ENCODE assay signal across 15 cellular contexts in genomic region chr19:14127929-14128509, GRCh38. TPM values are rescaled to one million over a fixed set of nuclear protein-coding genes. Genes with fewer than 3 reads are reported as not detected.
A peak's percentile ranks its signal among the peaks of the same experiment; 100 is the strongest.
DNase-seq lines count a peak whose midpoint lies in the region; ATAC-seq, FAIRE-seq and TF ChIP-seq lines count a peak whose summit lies in the region.
"Had no signal": no experiment of that assay in that cellular context is flagged by ENCODE, and none has a peak within 500 bp of the region (broad histone marks: within the 10 kb centered on the region; RNA-seq: fewer than 3 reads in every experiment).

No MANE protein-coding gene starts in this region.

- H3K27me3 ChIP-seq in right atrium auricular region (no peaks in the 10 kb centered on the region), psoas muscle (ENCODE audit: insufficient read depth in 3 of 3, low read length in 2 of 3) (no peaks in the 10 kb centered on the region)
- H3K27me3 ChIP-seq: BLaER1, foreskin keratinocyte had no signal

- FAIRE-seq in GM12892 (lab: Jason Lieb, UNC), result peak; percentile 70

- DNase-seq in GM12892 (ENCODE audit: insufficient read length) (no peak), RPMI8226 (peak; percentile 42), right atrium auricular region (ENCODE audit: low spot score) (no peak), psoas muscle (peak; percentile 57 to 82), progenitor cell of endocrine pancreas (ENCODE audit: low spot score, unreplicated experiment) (no peak), NCI-H1694 treated with DMSO at 0.1 percent for 48 hours (lab: John Stamatoyannopoulos, UW) (no peak), putamen (ENCODE audit: low spot score) (no peak), HK-2 (ENCODE audit: unreplicated experiment) (no peak)
- DNase-seq: activated CD8-positive, alpha-beta memory T cell treated with anti-CD3 and anti-CD28 coated beads, Interleukin-2, amount 50 U/mL, for 4 hours; foreskin keratinocyte; NCI-H1105; NCI-H524 treated with DMSO at 0.1 percent for 48 hours had no signal

- H3K36me3 ChIP-seq in right atrium auricular region (no peaks in the 10 kb centered on the region), psoas muscle (ENCODE audit: insufficient read depth in 1 of 2, low read depth in 1 of 2) (no peaks in the 10 kb centered on the region)

- no peaks in the 10 kb centered on the region for H3K4me1 Mint-ChIP-seq in progenitor cell of endocrine pancreas (ENCODE audit: low read depth)

- 26 to 42% (median 29%) methylated on average over 4 of the region's 4 CpGs for WGBS in psoas muscle, 3 donors

- H3K27me3 Mint-ChIP-seq in progenitor cell of endocrine pancreas, result no peaks in the 10 kb centered on the region

- intact Hi-C loops in psoas muscle (cut with DNase I), result no loop called here

- no peak for TF ChIP-seq POLR2A in GM12892 (IDR thresholded peaks at IDR 0.05; ENCODE audit: low read depth, low read length)

- no peak overlapping the region for H3K4me3 ChIP-seq in right atrium auricular region
- H3K4me3 ChIP-seq in psoas muscle, result no peak overlapping the region
- H3K4me3 ChIP-seq: BLaER1, SK-N-MC had no signal

- H3K4me3 Mint-ChIP-seq in progenitor cell of endocrine pancreas (ENCODE audit: low read depth), result no peak overlapping the region

- H3K27ac ChIP-seq in right atrium auricular region (peak overlapping the region; percentile 61 to 77), psoas muscle (peak overlapping the region; percentile 83)
- H3K27ac ChIP-seq: BLaER1, foreskin keratinocyte, SK-N-MC had no signal

- H3K36me3 Mint-ChIP-seq in progenitor cell of endocrine pancreas (ENCODE audit: insufficient read depth), result peaks cover 1% of the 10 kb centered on the region

- TF ChIP-seq CTCF in right atrium auricular region (IDR thresholded peaks at IDR 0.05), result no peak
- no peak for TF ChIP-seq CTCF in psoas muscle (IDR thresholded peaks at IDR 0.05)
- no peak for TF ChIP-seq CTCF in progenitor cell of endocrine pancreas (IDR thresholded peaks at IDR 0.05; ENCODE audit: unreplicated experiment)

- H3K4me1 ChIP-seq in right atrium auricular region (peaks cover 0 to 20% of the 10 kb centered on the region in 2 donors), psoas muscle (peaks cover 42% of the 10 kb centered on the region)
- H3K4me1 ChIP-seq: foreskin keratinocyte had no signal

- H3K9me3 ChIP-seq in right atrium auricular region (no peaks in the 10 kb centered on the region), psoas muscle (no peaks in the 10 kb centered on the region)
- H3K9me3 ChIP-seq: BLaER1 had no signal

- peak; percentile 85 to 91 (median 86) for ATAC-seq in psoas muscle
- ATAC-seq: foreskin keratinocyte had no signal

- no peak overlapping the region for H3K27ac Mint-ChIP-seq in progenitor cell of endocrine pancreas

- no peaks in the 10 kb centered on the region for H3K9me3 Mint-ChIP-seq in progenitor cell of endocrine pancreas (ENCODE audit: low read depth)

RNA-seq across cellular contexts. Expression of gene ASF1B, which starts 8.4 kb away (rescaled TPM):
- 50.2 TPM for polyA plus RNA-seq in GM12892 (2012; ENCODE audit: missing spikeins)
- total RNA-seq in right atrium auricular region (1 to 10 TPM in 1 of 2 donors, under 1 TPM in 1; 0.43 to 1.4 TPM), psoas muscle (1 to 10 TPM in 1 of 4 donors, under 1 TPM in 2, not detected in 1; 0.63 to 6.0 (median 0.84) TPM), progenitor cell of endocrine pancreas (18.4 TPM in 2 replicates)
- polyA plus RNA-seq in psoas muscle, result 1 to 10 TPM in 2 of 3 donors, under 1 TPM in 1; 0.20 to 1.2 (median 1.0) TPM

RNA-seq across cellular contexts. Expression of gene PRKACA, which starts 10.5 kb away (rescaled TPM):
- polyA plus RNA-seq in GM12892 (2012; ENCODE audit: missing spikeins), result 35.1 TPM
- total RNA-seq in right atrium auricular region (100 to 1,000 TPM; 144 to 185 TPM), psoas muscle (100 to 1,000 TPM; 209 to 509 (median 312) TPM), progenitor cell of endocrine pancreas (87.4 and 92.1 TPM in 2 replicates)
- polyA plus RNA-seq in psoas muscle, result 100 to 1,000 TPM in 2 of 3 donors, 10 to 100 TPM in 1; 99.3 to 208 (median 135) TPM

RNA-seq across cellular contexts. Expression of gene SAMD1, which starts 37.5 kb away (rescaled TPM):
- polyA plus RNA-seq in GM12892 (2012; ENCODE audit: missing spikeins), result 24.1 TPM
- total RNA-seq in right atrium auricular region, result 10 to 100 TPM; 20.2 to 38.2 TPM
- 10 to 100 TPM; 27.3 to 54.4 (median 39.6) TPM for total RNA-seq in psoas muscle
- polyA plus RNA-seq in psoas muscle, result 10 to 100 TPM; 39.9 to 99.9 (median 60.4) TPM
- total RNA-seq in progenitor cell of endocrine pancreas, result 64.7 and 72.4 TPM in 2 replicates

RNA-seq across cellular contexts. Expression of gene C19orf67, which starts 42.4 kb away (rescaled TPM):
- polyA plus RNA-seq in GM12892 (2012; ENCODE audit: missing spikeins), result not detected
- not detected for total RNA-seq in right atrium auricular region
- total RNA-seq in psoas muscle, result not detected
- not detected for polyA plus RNA-seq in psoas muscle
- total RNA-seq in progenitor cell of endocrine pancreas, result 0.43 TPM in 1 of 2 replicates, not detected in the other
- total RNA-seq: dermis microvascular lymphatic vessel endothelial cell, foreskin keratinocyte had no signal
- polyA plus RNA-seq: foreskin keratinocyte had no signal

RNA-seq across cellular contexts. Expression of gene MISP3, which starts 55.4 kb away (rescaled TPM):
- 0.64 TPM for polyA plus RNA-seq in GM12892 (2012; ENCODE audit: missing spikeins)
- total RNA-seq in right atrium auricular region, result 10 to 100 TPM in 1 of 2 donors, 1 to 10 TPM in 1; 8.7 to 12.1 TPM
- 1 to 10 TPM; 2.0 to 6.3 (median 2.9) TPM for total RNA-seq in psoas muscle
- 10 to 100 TPM in 1 of 3 donors, 1 to 10 TPM in 2; 1.8 to 15.4 (median 2.1) TPM for polyA plus RNA-seq in psoas muscle
- total RNA-seq in progenitor cell of endocrine pancreas, result 3.0 and 3.5 TPM in 2 replicates

Comparison
In these comparisons a context has a peak if more than half of its experiments do, and no peak if none do; other contexts are left out.
1. DNase-seq: peak in RPMI8226 (single experiment) and psoas muscle (2 of 2); none in GM12892 (single experiment), right atrium auricular region (single experiment), progenitor cell of endocrine pancreas (single experiment), NCI-H1694 treated with DMSO at 0.1 percent for 48 hours (single experiment), putamen (single experiment) and HK-2 (single experiment).